Comparison of ENCODE assay signal across 20 cellular contexts in the genomic region with DNA sequence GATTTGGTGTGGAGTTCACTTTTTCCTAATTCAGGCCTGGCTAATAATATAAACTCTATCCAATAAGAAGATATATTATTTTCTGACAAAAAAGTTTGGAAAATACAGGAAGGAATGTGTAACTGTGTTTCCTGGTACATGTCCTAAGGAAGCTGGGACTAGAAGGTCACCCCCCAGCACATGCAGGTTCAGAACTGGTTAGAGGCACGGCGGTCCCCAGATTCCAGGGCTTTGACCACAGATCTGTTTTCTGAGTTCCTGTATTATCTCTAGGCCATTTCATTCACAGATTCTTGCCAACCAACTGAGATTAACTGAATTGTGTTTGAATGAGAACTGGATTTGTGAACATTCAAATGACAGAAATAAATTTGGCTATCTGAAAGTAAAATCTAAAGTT.
"Had no signal": no experiment of that assay in that cellular context is flagged by ENCODE, and none has a peak within 500 bp of the region (broad histone marks: within the 10 kb centered on the region; RNA-seq: fewer than 3 reads in every experiment).

No MANE protein-coding gene starts in this region.

- H3K27me3 Mint-ChIP-seq: central memory CD8-positive, alpha-beta T cell; natural killer cell treated with Interleukin-12 subunit alpha and Interleukin-12 subunit beta and Interleukin-15 and Interleukin-18, amount 100 ng/mL, for 72 hours; progenitor cell of endocrine pancreas had no signal

- H3K4me2 ChIP-seq: smooth muscle cell had no signal

- H3K9me3 ChIP-seq: heart left ventricle, pancreas, testis, tibial nerve, upper lobe of right lung had no signal

- H3K4me1 ChIP-seq: pancreas, testis had no signal

- H3K36me3 Mint-ChIP-seq: natural killer cell treated with Interleukin-12 subunit alpha and Interleukin-12 subunit beta and Interleukin-15 and Interleukin-18, amount 100 ng/mL, for 72 hours had no signal

- DNase-seq: cortex of kidney; effector CD4-positive, alpha-beta T cell; endodermal cell; heart left ventricle; hypothalamus; islet precursor cell; occipital lobe; pancreas; right cardiac atrium; stimulated activated CD4-positive, alpha-beta T cell treated with anti-CD3 and anti-CD28 coated beads, Interleukin-2, amount 100 ng/mL, for 48 hours; stimulated activated naive CD4-positive, alpha-beta T cell treated with Interleukin-2 at 50 U/mL for 16 hours; testis; upper lobe of right lung had no signal

- H3K36me3 ChIP-seq: heart left ventricle, pancreas, tibial nerve, upper lobe of right lung had no signal

- H3K4me3 Mint-ChIP-seq: central memory CD8-positive, alpha-beta T cell; endodermal cell; mesothelial cell of epicardium; natural killer cell treated with Interleukin-12 subunit alpha and Interleukin-12 subunit beta and Interleukin-15 and Interleukin-18, amount 100 ng/mL, for 72 hours had no signal

- H3K27ac ChIP-seq: heart left ventricle, pancreas, testis, tibial nerve, upper lobe of right lung had no signal

- H3K4me3 ChIP-seq: heart left ventricle, pancreas, smooth muscle cell, testis, tibial nerve, upper lobe of right lung had no signal

- H3K27me3 ChIP-seq: heart left ventricle, pancreas, testis, tibial nerve, upper lobe of right lung had no signal

- H3K9me3 Mint-ChIP-seq: central memory CD8-positive, alpha-beta T cell; natural killer cell treated with Interleukin-12 subunit alpha and Interleukin-12 subunit beta and Interleukin-15 and Interleukin-18, amount 100 ng/mL, for 72 hours had no signal

- ATAC-seq: heart left ventricle; left lobe of liver; natural killer cell treated with Interleukin-12 subunit alpha and Interleukin-12 subunit beta and Interleukin-15 and Interleukin-18, amount 100 ng/mL, for 72 hours; pancreas; right cardiac atrium; upper lobe of right lung had no signal
